ENCODE assay signal across 25 cellular contexts in the genomic region with DNA sequence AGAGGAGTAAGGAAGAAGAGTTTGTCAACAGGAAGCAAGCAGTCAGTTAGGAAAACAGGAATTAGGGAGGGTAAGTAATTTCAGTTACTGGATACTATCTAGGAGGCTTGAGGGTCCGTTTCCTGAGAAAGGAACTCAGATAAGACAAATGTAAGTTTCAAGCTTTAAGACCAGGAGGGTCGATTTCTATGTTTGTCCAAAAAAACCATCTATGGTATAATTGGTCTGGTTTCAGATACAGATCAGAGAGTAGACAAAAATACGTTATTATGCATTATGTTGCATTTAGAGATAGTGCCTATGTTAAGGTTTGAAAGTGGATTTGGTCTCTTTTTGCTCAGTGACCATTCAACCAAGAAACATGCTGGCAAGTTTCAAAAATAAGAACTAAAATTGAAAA.
"Had no signal": no experiment of that assay in that cellular context is flagged by ENCODE, and none has a peak within 500 bp of the region (broad histone marks: within the 10 kb centered on the region; RNA-seq: fewer than 3 reads in every experiment).

No MANE protein-coding gene starts in this region.

- H3K4me2 ChIP-seq: KMS-11 had no signal

- H3K27me3 ChIP-seq: Peyer's patch, SJCRH30 had no signal

- H3K4me3 ChIP-seq: K562, Peyer's patch, SJCRH30 had no signal

- DNase-seq: NCI-H1092, NCI-H1105 treated with DMSO at 0.1 percent for 48 hours, NCI-H1417 treated with DMSO at 0.1 percent for 48 hours, NCI-H146, NCI-H1694 treated with DMSO at 0.1 percent for 48 hours, NCI-H1930, NCI-H2081 treated with DMSO at 0.1 percent for 48 hours, NCI-H2171, NCI-H226, NCI-H446, NCI-H510A, NCI-H524 treated with DMSO at 0.1 percent for 48 hours, NCI-H69, NCI-H774, PC-3, Peyer's patch, SHP77 treated with DMSO at 0.1 percent for 48 hours, SJCRH30, T-helper 1 cell had no signal

- FAIRE-seq: HTR-8/SVneo, K562 had no signal

- H3K9ac ChIP-seq: KMS-11 had no signal

- H3K4me1 ChIP-seq: Peyer's patch, SJCRH30 had no signal

- H3K9me3 ChIP-seq: Peyer's patch, SJCRH30 had no signal

- H3K36me3 ChIP-seq: Peyer's patch, SJCRH30 had no signal

- H3K27ac ChIP-seq: HL-60, KMS-11, Peyer's patch, SJCRH30 had no signal

- ATAC-seq: K562, PC-3, Right ventricle myocardium inferior, SK-N-SH treated with all-trans-retinoic acid at 6 μM for 48 hours had no signal
